In the genomic region with DNA sequence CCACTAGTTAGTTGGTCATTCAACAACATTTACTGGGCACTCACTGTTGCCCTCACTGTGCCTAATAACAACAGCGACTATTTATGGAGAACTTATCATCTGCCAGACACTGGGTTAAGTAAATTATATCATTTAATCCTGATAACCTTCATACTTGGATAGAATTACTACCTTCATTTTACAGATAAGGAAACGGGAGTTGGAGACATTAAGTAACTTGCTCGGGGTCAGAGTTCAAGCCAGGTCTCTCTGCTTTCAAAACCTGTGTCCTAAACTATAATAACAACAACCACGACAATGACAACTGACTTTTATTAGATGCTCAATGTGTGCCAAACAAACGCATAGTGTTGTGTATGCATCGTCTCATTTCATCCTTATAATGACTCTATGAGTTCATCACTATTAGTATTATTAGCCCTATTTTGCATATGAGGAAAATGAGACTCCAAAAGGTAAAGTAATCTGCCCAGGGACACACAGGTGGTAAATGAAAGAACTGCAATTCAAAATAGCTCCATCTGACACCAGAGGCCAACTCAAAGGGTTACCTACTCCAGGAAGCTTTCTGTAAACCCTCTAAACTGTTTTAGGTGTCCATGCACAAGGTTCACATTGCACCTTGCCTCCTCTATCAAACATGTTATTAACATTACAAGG, we compare ENCODE assay signal across 20 cellular contexts.
A peak's percentile ranks its signal among the peaks of the same experiment; 100 is the strongest.
DNase-seq lines count a peak whose midpoint lies in the region; ATAC-seq and TF ChIP-seq lines count a peak whose summit lies in the region.
"Had no signal": no experiment of that assay in that cellular context is flagged by ENCODE, and none has a peak within 500 bp of the region (broad histone marks: within the 10 kb centered on the region; RNA-seq: fewer than 3 reads in every experiment).

No MANE protein-coding gene starts in this region.

- no peaks in the 10 kb centered on the region for H3F3A ChIP-seq in smooth muscle cell (ENCODE audit: low read depth)

- H3K27ac ChIP-seq in smooth muscle cell (ENCODE audit: low read depth): peak overlapping the region; percentile 19
- H3K27ac ChIP-seq: colonic mucosa, parathyroid adenoma, sigmoid colon, SJSA1 had no signal

- H3K4me1 ChIP-seq in smooth muscle cell (ENCODE audit: low read depth): no peaks in the 10 kb centered on the region
- H3K4me1 ChIP-seq: colonic mucosa, parathyroid adenoma, sigmoid colon had no signal

- no peak overlapping the region for H3K4me3 ChIP-seq in smooth muscle cell
- H3K4me3 ChIP-seq: colonic mucosa, lung, sigmoid colon, SJSA1 had no signal

- H3K36me3 ChIP-seq in smooth muscle cell (ENCODE audit: low read depth): no peaks in the 10 kb centered on the region
- H3K36me3 ChIP-seq: colonic mucosa, sigmoid colon, SJSA1 had no signal

- H3K79me2 ChIP-seq in smooth muscle cell (ENCODE audit: low read depth): no peaks in the 10 kb centered on the region
- H3K79me2 ChIP-seq: parathyroid adenoma had no signal

- no peak for TF ChIP-seq CTCF in smooth muscle cell (IDR thresholded peaks at IDR 0.05; ENCODE audit: borderline replicate concordance, insufficient read depth, poor library complexity, severe bottlenecking)

- no peaks in the 10 kb centered on the region for H3K27me3 ChIP-seq in smooth muscle cell (ENCODE audit: low read depth)
- H3K27me3 ChIP-seq: colonic mucosa, sigmoid colon, SJSA1 had no signal

- H2AFZ ChIP-seq in smooth muscle cell (ENCODE audit: low read depth): no peak overlapping the region
- H2AFZ ChIP-seq: parathyroid adenoma had no signal

- no peaks in the 10 kb centered on the region for H4K20me1 ChIP-seq in smooth muscle cell (ENCODE audit: low read depth)

- H3K9me3 ChIP-seq in smooth muscle cell (replicated peaks; ENCODE audit: low read depth): no peaks in the 10 kb centered on the region
- H3K9me3 ChIP-seq: colonic mucosa, sigmoid colon, SJSA1 had no signal

- no peak overlapping the region for H3K9ac ChIP-seq in smooth muscle cell (ENCODE audit: low read depth)
- H3K9ac ChIP-seq: parathyroid adenoma had no signal

- peak overlapping the region; percentile 40 for H3K4me2 ChIP-seq in smooth muscle cell

- ATAC-seq in GM18870 (IDR thresholded peaks at IDR 0.05; ENCODE audit: unreplicated experiment) (peak; percentile 35), GM21619 (IDR thresholded peaks at IDR 0.05; ENCODE audit: unreplicated experiment) (peak; percentile 43), HG03354 (IDR thresholded peaks at IDR 0.05; ENCODE audit: poor library complexity, severe bottlenecking, unreplicated experiment) (peak; percentile 43), left lobe of liver (no peak)
- ATAC-seq: activated CD8-positive, alpha-beta T cell treated with anti-CD3 and anti-CD28 coated beads, Interleukin-2, amount 10 ng/mL, durations not matched to agents 7 days and 5 days; Panc1; stimulated activated naive CD8-positive, alpha-beta T cell treated with anti-CD3 and anti-CD28 coated beads, Interleukin-15, amount 100 ng/mL, for 72 hours had no signal

- DNase-seq in smooth muscle cell (lab: John Stamatoyannopoulos, UW; ENCODE audit: unreplicated experiment): no peak
- DNase-seq in left lobe of liver (ENCODE audit: low spot score): no peak
- no peak for DNase-seq in SW 1271 (lab: John Stamatoyannopoulos, UW)
- DNase-seq in cortex of kidney (lab: John Stamatoyannopoulos, UW): no peak
- DNase-seq: activated CD4-positive, CD25-positive, alpha-beta regulatory T cell; activated CD8-positive, alpha-beta T cell treated with anti-CD3 and anti-CD28 coated beads, Interleukin-2, amount 10 ng/mL, durations not matched to agents 7 days and 5 days; colonic mucosa; COR-L47; NCI-H1417 treated with DMSO at 0.1 percent for 48 hours; NCI-H82; sigmoid colon; stimulated activated CD4-positive, alpha-beta T cell treated with anti-CD3 and anti-CD28 coated beads, Interleukin-1b, Interleukin-23, amount 100 ng/mL, for 48 hours; stimulated activated naive CD8-positive, alpha-beta T cell treated with anti-CD3 and anti-CD28 coated beads, Interleukin-15, amount 100 ng/mL, for 72 hours had no signal

- 74% methylated on average over 6 of the region's 6 CpGs for WGBS in smooth muscle cell (ENCODE audit: low lambda C conversion rate)
